8 cellular contexts compared by ENCODE assay signal in the genomic region with DNA sequence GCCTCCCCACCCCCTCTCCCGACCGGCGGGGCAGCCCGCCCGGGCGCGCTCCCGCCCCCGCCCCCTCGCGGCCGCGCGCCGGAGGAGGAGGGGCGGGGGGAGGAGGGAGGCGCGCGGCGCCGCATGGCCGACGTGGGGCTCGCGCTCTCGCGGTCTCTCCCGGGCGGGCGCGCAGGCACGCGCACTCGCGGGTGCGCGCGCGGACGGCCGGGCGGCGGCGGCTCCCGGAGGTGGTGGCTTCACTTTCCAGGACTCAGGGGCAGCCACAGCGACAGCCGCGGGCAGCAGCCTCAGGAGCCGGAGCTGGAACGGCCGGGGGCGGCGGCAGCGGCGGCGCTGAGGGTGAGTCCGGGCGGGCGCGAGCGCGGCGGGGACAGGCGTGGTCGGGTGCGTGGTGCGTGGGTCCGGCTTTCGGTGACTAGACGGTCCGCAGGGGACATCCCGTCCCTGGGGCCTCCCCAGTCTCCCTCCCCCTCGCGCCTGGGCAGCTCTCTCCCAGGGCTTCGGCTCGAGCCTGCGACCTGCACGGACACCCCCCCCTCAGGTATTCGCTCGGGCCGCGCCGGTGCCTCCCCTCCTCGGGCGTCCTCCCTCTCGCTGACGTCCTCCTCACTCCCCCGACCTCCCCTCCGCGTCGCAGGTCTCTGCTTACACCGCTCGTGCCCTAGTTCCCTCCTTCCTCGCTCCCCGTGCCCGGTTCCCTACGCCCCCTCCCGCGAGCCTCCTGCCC. TPM values are rescaled to one million over a fixed set of nuclear protein-coding genes. Genes with fewer than 3 reads are reported as not detected.
A peak's percentile ranks its signal among the peaks of the same experiment; 100 is the strongest.
DNase-seq lines count a peak whose midpoint lies in the region; ATAC-seq and TF ChIP-seq lines count a peak whose summit lies in the region.

A gene (plus strand): TSS at position 407 of the 730 bp plus-strand sequence.

- ATAC-seq in GM19463 (IDR thresholded peaks at IDR 0.05; ENCODE audit: unreplicated experiment) (peak; percentile 72), HG03565 (IDR thresholded peaks at IDR 0.05; ENCODE audit: unreplicated experiment) (peak; percentile 69), omental fat pad (ENCODE audit: low FRiP score) (peak; percentile 89)
- peak; percentile 71 for ATAC-seq in activated naive CD8-positive, alpha-beta T cell treated with anti-CD3 and anti-CD28 coated beads, Interleukin-2, amount 10 ng/mL, durations not matched to agents 7 days and 5 days (ENCODE audit: low read depth)

- peak within 1 kb of the TSS; percentile 94 for H3K4me3 Mint-ChIP-seq in activated naive CD8-positive, alpha-beta T cell treated with anti-CD3 and anti-CD28 coated beads, Interleukin-2, amount 10 ng/mL, durations not matched to agents 7 days and 5 days
- peak within 1 kb of the TSS; percentile 87 for H3K4me3 Mint-ChIP-seq in glutamatergic neuron (ENCODE audit: unreplicated experiment)
- H3K4me3 Mint-ChIP-seq in type B pancreatic cell = peak within 1 kb of the TSS; percentile 96

- H3K36me3 Mint-ChIP-seq in activated naive CD8-positive, alpha-beta T cell treated with anti-CD3 and anti-CD28 coated beads, Interleukin-2, amount 10 ng/mL, durations not matched to agents 7 days and 5 days = no peaks in the 10 kb centered on the region
- H3K36me3 Mint-ChIP-seq in glutamatergic neuron (ENCODE audit: unreplicated experiment) (no peaks in the 10 kb centered on the region), type B pancreatic cell (no peaks in the 10 kb centered on the region)

- peak within 1 kb of the TSS; percentile 84 for H3K27ac Mint-ChIP-seq in activated naive CD8-positive, alpha-beta T cell treated with anti-CD3 and anti-CD28 coated beads, Interleukin-2, amount 10 ng/mL, durations not matched to agents 7 days and 5 days
- H3K27ac Mint-ChIP-seq in glutamatergic neuron (ENCODE audit: unreplicated experiment) (peak within 1 kb of the TSS; percentile 64), type B pancreatic cell (peak within 1 kb of the TSS; percentile 85)

- DNase-seq in COLO829 (ENCODE audit: low spot score) (peak; percentile 42), RPMI8226 (peak; percentile 82), glutamatergic neuron (peak; percentile 66), omental fat pad (ENCODE audit: low spot score) (no peak), type B pancreatic cell (ENCODE audit: extremely low spot score, unreplicated experiment) (peak; percentile 84)
- peak; percentile 82 for DNase-seq in activated naive CD8-positive, alpha-beta T cell treated with anti-CD3 and anti-CD28 coated beads, Interleukin-2, amount 10 ng/mL, durations not matched to agents 7 days and 5 days

- no peaks in the 10 kb centered on the region for H3K9me3 Mint-ChIP-seq in activated naive CD8-positive, alpha-beta T cell treated with anti-CD3 and anti-CD28 coated beads, Interleukin-2, amount 10 ng/mL, durations not matched to agents 7 days and 5 days
- H3K9me3 Mint-ChIP-seq in glutamatergic neuron (ENCODE audit: unreplicated experiment) (peaks cover 8% of the 10 kb centered on the region), type B pancreatic cell (no peaks in the 10 kb centered on the region)

- POLR2A ChIA-PET in activated naive CD8-positive, alpha-beta T cell treated with anti-CD3 and anti-CD28 coated beads, Interleukin-2, amount 10 ng/mL, durations not matched to agents 7 days and 5 days (lab: Charles Lee) = no interaction called here

- H3K4me1 Mint-ChIP-seq in activated naive CD8-positive, alpha-beta T cell treated with anti-CD3 and anti-CD28 coated beads, Interleukin-2, amount 10 ng/mL, durations not matched to agents 7 days and 5 days = peaks cover 13% of the 10 kb centered on the region
- H3K4me1 Mint-ChIP-seq in glutamatergic neuron (ENCODE audit: low read depth, unreplicated experiment) (peaks cover 2% of the 10 kb centered on the region), type B pancreatic cell (ENCODE audit: unreplicated experiment) (peaks cover 17% of the 10 kb centered on the region)

- no peak for TF ChIP-seq CTCF in glutamatergic neuron (IDR thresholded peaks at IDR 0.05; ENCODE audit: partially characterized antibody, unreplicated experiment)
- TF ChIP-seq CTCF in omental fat pad (IDR thresholded peaks at IDR 0.05) = no peak
- no peak for TF ChIP-seq CTCF in type B pancreatic cell (conservative IDR thresholded peaks at IDR 0.05)

- peaks cover 19% of the 10 kb centered on the region for H3K27me3 Mint-ChIP-seq in activated naive CD8-positive, alpha-beta T cell treated with anti-CD3 and anti-CD28 coated beads, Interleukin-2, amount 10 ng/mL, durations not matched to agents 7 days and 5 days
- H3K27me3 Mint-ChIP-seq in glutamatergic neuron (ENCODE audit: unreplicated experiment) (peaks cover 4% of the 10 kb centered on the region), type B pancreatic cell (peaks cover 29% of the 10 kb centered on the region)

RNA-seq across cellular contexts. Expression of the gene that starts here (rescaled TPM):
- total RNA-seq in activated naive CD8-positive, alpha-beta T cell treated with anti-CD3 and anti-CD28 coated beads, Interleukin-2, amount 10 ng/mL, durations not matched to agents 7 days and 5 days = 1 to 10 TPM; 5.7 to 7.2 TPM
- total RNA-seq in glutamatergic neuron (ENCODE audit: unreplicated experiment) (40.6 TPM), omental fat pad (10 to 100 TPM; 25.9 to 93.4 (median 73.9) TPM), type B pancreatic cell (ENCODE audit: low replicate concordance) (55.8 and 68.5 TPM in 2 replicates)
